Comparison of ENCODE assay signal across 7 cellular contexts in the genomic region with DNA sequence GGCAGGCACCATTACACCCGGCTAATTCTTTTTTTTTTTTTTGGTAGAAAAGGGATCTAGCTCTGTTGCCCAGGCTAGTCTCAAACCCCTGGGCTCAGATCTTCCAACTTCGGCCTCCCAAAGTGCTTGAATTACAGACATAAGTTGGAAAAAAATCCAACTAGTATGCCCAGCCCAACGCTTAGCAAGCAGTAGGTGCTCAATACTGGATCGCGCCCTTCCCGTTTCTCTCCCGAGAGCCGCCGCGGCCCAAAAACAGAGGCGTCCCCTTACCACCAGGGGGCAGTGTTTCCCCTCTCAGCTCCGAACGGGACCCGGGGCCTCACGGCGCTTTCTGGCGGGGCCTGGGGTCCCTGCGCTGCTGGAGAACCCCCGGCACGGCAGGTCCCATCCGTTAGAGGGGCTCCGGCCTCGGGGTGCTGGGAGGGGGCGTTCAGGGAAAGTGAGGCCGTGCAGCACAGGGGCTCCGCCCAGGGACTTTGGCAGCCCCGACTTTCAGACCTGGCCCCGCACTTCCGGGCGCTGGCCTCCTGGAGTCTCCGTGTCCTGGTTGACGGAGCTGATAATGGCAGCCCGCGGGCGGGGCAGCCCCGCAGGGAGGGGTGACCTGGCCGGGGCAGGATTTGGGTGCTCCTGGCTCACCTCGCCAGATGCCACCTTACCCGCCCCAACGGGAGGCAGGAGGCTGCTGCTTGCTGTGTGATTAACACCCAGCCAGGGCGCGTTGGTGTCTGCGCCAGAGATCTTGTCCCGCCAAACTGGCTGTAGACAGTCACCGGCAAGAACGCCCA. TPM values are rescaled to one million over a fixed set of nuclear protein-coding genes. Genes with fewer than 3 reads are reported as not detected.
DNase-seq lines count a peak whose midpoint lies in the region; ATAC-seq and TF ChIP-seq lines count a peak whose summit lies in the region.

No MANE protein-coding gene starts in this region.

- peak overlapping the region; percentile 77 to 79 for H3K4me3 Mint-ChIP-seq in effector memory CD8-positive, alpha-beta T cell

- peaks cover 7 to 11% of the 10 kb centered on the region in 2 donors for H3K4me1 Mint-ChIP-seq in effector memory CD8-positive, alpha-beta T cell (ENCODE audit: low read depth in 2 of 2)

- H3K27ac Mint-ChIP-seq in effector memory CD8-positive, alpha-beta T cell: peak overlapping the region; percentile 72 to 74

- H3K27me3 Mint-ChIP-seq in effector memory CD8-positive, alpha-beta T cell: peaks cover 0 to 26% of the 10 kb centered on the region in 2 donors

- in situ Hi-C loops in GM13976 (cut with MboI; ENCODE audit: low sequenced_read_pairs, unreplicated experiment): loop anchor here (5.0 kb wide), 1 partner anchor 45 kb away; no protein-coding TSS in a partner anchor

- DNase-seq in GM13976 (ENCODE audit: low spot score): peak; percentile 90
- DNase-seq in NCI-H82 (lab: John Stamatoyannopoulos, UW): peak; percentile 88
- DNase-seq in activated CD8-positive, alpha-beta memory T cell treated with anti-CD3 and anti-CD28 coated beads for 24 hours: peak; percentile 96
- DNase-seq in effector memory CD8-positive, alpha-beta T cell: peak; percentile 87 to 90 (median 88)
- DNase-seq in mesenteric fat pad (ENCODE audit: low spot score): peak; percentile 94
- DNase-seq in stimulated activated CD8-positive, alpha-beta memory T cell treated with anti-CD3 and anti-CD28 coated beads, Interleukin-15, amount 100 ng/mL, for 1 hour (ENCODE audit: low read depth): peak; percentile 78

- peak; percentile 71 for ATAC-seq in HG03439 (IDR thresholded peaks at IDR 0.05; ENCODE audit: unreplicated experiment)
- ATAC-seq in effector memory CD8-positive, alpha-beta T cell (replicated peaks): peak; percentile 87

- H3K9me3 Mint-ChIP-seq in effector memory CD8-positive, alpha-beta T cell: no peaks in the 10 kb centered on the region

- H3K36me3 Mint-ChIP-seq in effector memory CD8-positive, alpha-beta T cell (ENCODE audit: insufficient read depth): peaks cover 3% of the 10 kb centered on the region

- peak; percentile 87 for TF ChIP-seq CTCF in GM13976 (IDR thresholded peaks at IDR 0.05; ENCODE audit: borderline replicate concordance, control extremely low read depth, extremely low read depth, insufficient read depth, missing control alignments)

RNA-seq across cellular contexts. Expression of a gene that starts 15.2 kb away (rescaled TPM):
- total RNA-seq in mesenteric fat pad: 14.1 TPM

Comparison
In these comparisons a context has a peak if more than half of its experiments do, and no peak if none do; other contexts are left out.
1. Peak in every context shown above with its lines: DNase-seq and ATAC-seq.